ENCODE assay signal across 8 cellular contexts in genomic region chr1:155049651-155050559, GRCh38. TPM values are rescaled to one million over a fixed set of nuclear protein-coding genes. Genes with fewer than 3 reads are reported as not detected.
DNase-seq lines count a peak whose midpoint lies in the region; ATAC-seq, FAIRE-seq and TF ChIP-seq lines count a peak whose summit lies in the region.

No MANE protein-coding gene starts in this region.

- no peak for FAIRE-seq in RCC 7860 (lab: Jason Lieb, UNC)
- FAIRE-seq in pancreas (lab: Jason Lieb, UNC): no peak

- TF ChIP-seq CTCF in pancreas (IDR thresholded peaks at IDR 0.05): no peak

- H3K4me1 ChIP-seq in endocrine pancreas (ENCODE audit: control insufficient read depth, insufficient read depth, low read length) (no peaks in the 10 kb centered on the region), pancreas (peaks cover 0 to 15% (median 4%) of the 10 kb centered on the region in 3 donors)

- intact Hi-C loops in pancreas (cut with DNase I): no loop called here

- DNase-seq in NCI-H2196 (lab: John Stamatoyannopoulos, UW; ENCODE audit: unreplicated experiment): peak; percentile 55
- no peak for DNase-seq in NCI-H2196 treated with DMSO at 0.1 percent for 48 hours (lab: John Stamatoyannopoulos, UW; ENCODE audit: unreplicated experiment)
- DNase-seq in RCC 7860 (ENCODE audit: low spot score): peak; percentile 43
- peak in 1 of 6 donors; percentile 19 for DNase-seq in pancreas

- WGBS in pancreas, 2 donors: 19 to 22% methylated on average over 10 of the region's 10 CpGs

- H3K9ac ChIP-seq in endocrine pancreas (ENCODE audit: control insufficient read depth, insufficient read depth, low read length): peak overlapping the region; percentile 39

- H3K27ac ChIP-seq in pancreas: peak overlapping the region; percentile 36 to 85 (median 76)

- H3K36me3 ChIP-seq in endocrine pancreas (ENCODE audit: control insufficient read depth, insufficient read depth, low read length) (no peaks in the 10 kb centered on the region), pancreas (no peaks in the 10 kb centered on the region)

- H3K9me3 ChIP-seq in endocrine pancreas (ENCODE audit: control insufficient read depth, low read length) (no peaks in the 10 kb centered on the region), pancreas (no peaks in the 10 kb centered on the region)

- H3K27me3 ChIP-seq in endocrine pancreas (ENCODE audit: control insufficient read depth, insufficient read depth, low read length): no peaks in the 10 kb centered on the region
- H3K27me3 ChIP-seq in pancreas: no peaks in the 10 kb centered on the region

- H3K4me3 ChIP-seq in endocrine pancreas (ENCODE audit: control insufficient read depth, insufficient read depth, low read length) (peak overlapping the region; percentile 19), pancreas (peak overlapping the region in 3 of 4 donors; percentile 64 to 78 (median 73))

- ATAC-seq in pancreas (no peak), HG03520 (IDR thresholded peaks at IDR 0.05; ENCODE audit: unreplicated experiment) (no peak), GM21737 (IDR thresholded peaks at IDR 0.05; ENCODE audit: unreplicated experiment) (no peak), HG02763 (IDR thresholded peaks at IDR 0.05; ENCODE audit: unreplicated experiment) (no peak)

RNA-seq across cellular contexts. Expression of gene ADAM15, which starts 1.2 kb away (rescaled TPM):
- 10 to 100 TPM; 23.7 to 37.6 (median 33.2) TPM for total RNA-seq in pancreas
- 100 to 1,000 TPM; 114 to 125 TPM for polyA plus RNA-seq in pancreas

RNA-seq across cellular contexts. Expression of gene EFNA4, which starts 13.6 kb away (rescaled TPM):
- total RNA-seq in pancreas: 1 to 10 TPM; 2.1 to 5.6 (median 3.1) TPM
- polyA plus RNA-seq in pancreas: 1 to 10 TPM; 6.0 to 6.2 TPM

RNA-seq across cellular contexts. Expression of gene DCST1, which starts 16.3 kb away (rescaled TPM):
- total RNA-seq in pancreas: under 1 TPM in 1 of 6 donors, not detected in 5; 0.14 TPM
- polyA plus RNA-seq in pancreas: not detected

RNA-seq across cellular contexts. Expression of gene DCST2, which starts 16.3 kb away (rescaled TPM):
- total RNA-seq in pancreas: under 1 TPM; 0.12 to 0.94 (median 0.22) TPM
- 1 to 10 TPM; 3.9 to 5.1 TPM for polyA plus RNA-seq in pancreas

RNA-seq across cellular contexts. Expression of gene EFNA3, which starts 28.7 kb away (rescaled TPM):
- 1 to 10 TPM in 2 of 6 donors, under 1 TPM in 4; 0.52 to 1.2 (median 0.70) TPM for total RNA-seq in pancreas
- under 1 TPM; 0.72 to 0.99 TPM for polyA plus RNA-seq in pancreas
